In genomic region chr19:6476896-6477431, GRCh38 we compare ENCODE assay signal across 16 cellular contexts. TPM values are rescaled to one million over a fixed set of nuclear protein-coding genes. Genes with fewer than 3 reads are reported as not detected.
DNase-seq lines count a peak whose midpoint lies in the region; ATAC-seq and TF ChIP-seq lines count a peak whose summit lies in the region.
"Had no signal": no experiment of that assay in that cellular context is flagged by ENCODE, and none has a peak within 500 bp of the region (broad histone marks: within the 10 kb centered on the region; RNA-seq: fewer than 3 reads in every experiment).

No MANE protein-coding gene starts in this region.

- intact Hi-C loops in colonic mucosa (cut with DNase I) (no loop called here), left lung (cut with DNase I) (no loop called here)

- ATAC-seq in left lung, result no peak

- H3K36me3 ChIP-seq in HUES48 (ENCODE audit: control insufficient read depth, insufficient read depth, low read length) (no peaks in the 10 kb centered on the region), colonic mucosa (no peaks in the 10 kb centered on the region), left lung (peaks cover 0 to 38% of the 10 kb centered on the region in 2 donors)

- no peak for DNase-seq in colonic mucosa
- DNase-seq in left lung, result no peak
- DNase-seq in retinal pigment epithelial cell (ENCODE audit: low read depth), result no peak
- no peak for DNase-seq in activated T-cell treated with anti-CD3 and anti-CD28 coated beads, Interleukin-2, amount 50 U/mL, for 24 hours
- DNase-seq in NCI-H526 treated with DMSO at 0.1 percent for 48 hours (lab: John Stamatoyannopoulos, UW), result no peak
- DNase-seq in activated CD4-positive, alpha-beta memory T cell treated with anti-CD3 and anti-CD28 coated beads, Interleukin-2, amount 10 ng/mL, durations not matched to agents 7 days and 5 days, result no peak
- no peak for DNase-seq in GM13976 (ENCODE audit: low spot score)
- DNase-seq: amniotic stem cell, NCI-H1694 had no signal

- H3K9me3 ChIP-seq in HUES48 (ENCODE audit: control insufficient read depth, insufficient read depth, low read length) (no peaks in the 10 kb centered on the region), colonic mucosa (no peaks in the 10 kb centered on the region), left lung (no peaks in the 10 kb centered on the region)
- H3K9me3 ChIP-seq: mucosa of descending colon had no signal

- in situ Hi-C loops in GM13976 (cut with MboI; ENCODE audit: low sequenced_read_pairs, unreplicated experiment), result no loop called here

- no peaks in the 10 kb centered on the region for H3K27me3 Mint-ChIP-seq in activated T-cell treated with anti-CD3 and anti-CD28 coated beads, Interleukin-2, amount 50 U/mL, for 24 hours
- H3K27me3 Mint-ChIP-seq in activated CD4-positive, alpha-beta memory T cell treated with anti-CD3 and anti-CD28 coated beads, Interleukin-2, amount 10 ng/mL, durations not matched to agents 7 days and 5 days, result no peaks in the 10 kb centered on the region
- H3K27me3 Mint-ChIP-seq: activated CD4-positive, alpha-beta T cell treated with anti-CD3 and anti-CD28 coated beads, Interleukin-2, amount 10 ng/mL, durations not matched to agents 7 days and 5 days; T-helper 17 cell had no signal

- H3K4me1 ChIP-seq in HUES48 (ENCODE audit: control insufficient read depth, insufficient read depth, low read length), result no peaks in the 10 kb centered on the region
- no peaks in the 10 kb centered on the region for H3K4me1 ChIP-seq in colonic mucosa
- peaks cover 0 to 8% of the 10 kb centered on the region in 2 donors for H3K4me1 ChIP-seq in left lung

- CTCF ChIA-PET in activated CD4-positive, alpha-beta memory T cell treated with anti-CD3 and anti-CD28 coated beads, Interleukin-2, amount 10 ng/mL, durations not matched to agents 7 days and 5 days (lab: Charles Lee), result no interaction called here

- H3K36me3 Mint-ChIP-seq in activated T-cell treated with anti-CD3 and anti-CD28 coated beads, Interleukin-2, amount 50 U/mL, for 24 hours (ENCODE audit: low read depth), result peaks cover 64% of the 10 kb centered on the region
- peaks cover 30% of the 10 kb centered on the region for H3K36me3 Mint-ChIP-seq in activated CD4-positive, alpha-beta memory T cell treated with anti-CD3 and anti-CD28 coated beads, Interleukin-2, amount 10 ng/mL, durations not matched to agents 7 days and 5 days (ENCODE audit: low read depth)

- POLR2A ChIA-PET in activated CD4-positive, alpha-beta memory T cell treated with anti-CD3 and anti-CD28 coated beads, Interleukin-2, amount 10 ng/mL, durations not matched to agents 7 days and 5 days (lab: Charles Lee), result interaction anchor here (2.3 kb wide), 1 partner anchor 52 kb away, joined by 6 read pairs; the partner anchor contains the start of gene KHSRP

- no peaks in the 10 kb centered on the region for H3K9me3 Mint-ChIP-seq in activated T-cell treated with anti-CD3 and anti-CD28 coated beads, Interleukin-2, amount 50 U/mL, for 24 hours
- H3K9me3 Mint-ChIP-seq in activated CD4-positive, alpha-beta memory T cell treated with anti-CD3 and anti-CD28 coated beads, Interleukin-2, amount 10 ng/mL, durations not matched to agents 7 days and 5 days, result no peaks in the 10 kb centered on the region
- H3K9me3 Mint-ChIP-seq: activated CD4-positive, alpha-beta T cell treated with anti-CD3 and anti-CD28 coated beads, Interleukin-2, amount 10 ng/mL, durations not matched to agents 7 days and 5 days; activated T-helper 1 cell treated with anti-CD3 and anti-CD28 coated beads, Interleukin-12 subunit alpha, Interleukin-12 subunit beta, Interleukin-2, Interleukin-4 antibody, amounts not matched to agents 30 ng/mL and 10 ng/mL and 1 ng/mL, durations not matched to agents 14 hours and 24 hours and 36 hours had no signal

- H3K27ac Mint-ChIP-seq in activated T-cell treated with anti-CD3 and anti-CD28 coated beads, Interleukin-2, amount 50 U/mL, for 24 hours, result no peak overlapping the region
- no peak overlapping the region for H3K27ac Mint-ChIP-seq in activated CD4-positive, alpha-beta memory T cell treated with anti-CD3 and anti-CD28 coated beads, Interleukin-2, amount 10 ng/mL, durations not matched to agents 7 days and 5 days
- H3K27ac Mint-ChIP-seq: activated CD4-positive, alpha-beta T cell treated with anti-CD3 and anti-CD28 coated beads, Interleukin-2, amount 10 ng/mL, durations not matched to agents 7 days and 5 days; activated T-helper 1 cell treated with anti-CD3 and anti-CD28 coated beads, Interleukin-12 subunit alpha, Interleukin-12 subunit beta, Interleukin-2, Interleukin-4 antibody, amounts not matched to agents 30 ng/mL and 10 ng/mL and 1 ng/mL, durations not matched to agents 14 hours and 24 hours and 36 hours had no signal

- no peak overlapping the region for H3K27ac ChIP-seq in HUES48 (ENCODE audit: low read depth, low read length)
- H3K27ac ChIP-seq in colonic mucosa, result no peak overlapping the region
- no peak overlapping the region for H3K27ac ChIP-seq in left lung
- H3K27ac ChIP-seq: C4-2B, KMS-11 had no signal

- H3K4me3 Mint-ChIP-seq in activated T-cell treated with anti-CD3 and anti-CD28 coated beads, Interleukin-2, amount 50 U/mL, for 24 hours, result no peak overlapping the region
- H3K4me3 Mint-ChIP-seq in activated CD4-positive, alpha-beta memory T cell treated with anti-CD3 and anti-CD28 coated beads, Interleukin-2, amount 10 ng/mL, durations not matched to agents 7 days and 5 days, result no peak overlapping the region
- H3K4me3 Mint-ChIP-seq: activated CD4-positive, alpha-beta T cell treated with anti-CD3 and anti-CD28 coated beads, Interleukin-2, amount 10 ng/mL, durations not matched to agents 7 days and 5 days; activated T-helper 1 cell treated with anti-CD3 and anti-CD28 coated beads, Interleukin-12 subunit alpha, Interleukin-12 subunit beta, Interleukin-2, Interleukin-4 antibody, amounts not matched to agents 30 ng/mL and 10 ng/mL and 1 ng/mL, durations not matched to agents 14 hours and 24 hours and 36 hours; T-helper 17 cell had no signal

- H3K4me3 ChIP-seq in HUES48 (ENCODE audit: low read depth, low read length), result peak overlapping the region; percentile 75
- H3K4me3 ChIP-seq in colonic mucosa, result peak overlapping the region; percentile 25
- H3K4me3 ChIP-seq in left lung, result peak overlapping the region; percentile 9
- H3K4me3 ChIP-seq in retinal pigment epithelial cell (ENCODE audit: low read length), result peak overlapping the region; percentile 35
- H3K4me3 ChIP-seq: mucosa of descending colon had no signal

- TF ChIP-seq CTCF in colonic mucosa (IDR thresholded peaks at IDR 0.05) (no peak), left lung (IDR thresholded peaks at IDR 0.05) (no peak), retinal pigment epithelial cell (conservative IDR thresholded peaks at IDR 0.05; ENCODE audit: low read depth, low read length) (no peak), GM13976 (IDR thresholded peaks at IDR 0.05; ENCODE audit: borderline replicate concordance, control extremely low read depth, extremely low read depth, insufficient read depth, missing control alignments) (no peak)

- H3K27me3 ChIP-seq in HUES48 (ENCODE audit: control insufficient read depth, insufficient read depth, low read length) (peaks cover 15% of the 10 kb centered on the region), colonic mucosa (no peaks in the 10 kb centered on the region), left lung (peaks cover 5 to 27% of the 10 kb centered on the region in 2 donors)

- H3K9ac ChIP-seq in HUES48 (ENCODE audit: low read depth, low read length) (no peak overlapping the region), colonic mucosa (ENCODE audit: low read depth in 2 of 2, low read length in 2 of 2) (no peak overlapping the region)
- H3K9ac ChIP-seq: KMS-11 had no signal

- H3K4me1 Mint-ChIP-seq in activated T-cell treated with anti-CD3 and anti-CD28 coated beads, Interleukin-2, amount 50 U/mL, for 24 hours (ENCODE audit: low read depth), result peaks cover 21% of the 10 kb centered on the region
- peaks cover 24% of the 10 kb centered on the region for H3K4me1 Mint-ChIP-seq in activated CD4-positive, alpha-beta memory T cell treated with anti-CD3 and anti-CD28 coated beads, Interleukin-2, amount 10 ng/mL, durations not matched to agents 7 days and 5 days

RNA-seq across cellular contexts. Expression of gene DENND1C, which starts 4.6 kb away (rescaled TPM):
- total RNA-seq in colonic mucosa, result 1 to 10 TPM; 2.5 to 2.9 TPM
- 10 to 100 TPM in 1 of 2 donors, 1 to 10 TPM in 1; 6.7 to 11.8 TPM for total RNA-seq in left lung
- 100 to 1,000 TPM in 1 of 2 experiments, 10 to 100 TPM in 1; 97.2 to 101 TPM for total RNA-seq in activated CD4-positive, alpha-beta memory T cell treated with anti-CD3 and anti-CD28 coated beads, Interleukin-2, amount 10 ng/mL, durations not matched to agents 7 days and 5 days

RNA-seq across cellular contexts. Expression of gene CRB3, which starts 12.9 kb away (rescaled TPM):
- total RNA-seq in colonic mucosa, result 100 to 1,000 TPM; 115 to 118 TPM
- total RNA-seq in left lung, result 10 to 100 TPM; 38.1 to 78.8 TPM
- under 1 TPM; 0.63 to 0.93 TPM for total RNA-seq in activated CD4-positive, alpha-beta memory T cell treated with anti-CD3 and anti-CD28 coated beads, Interleukin-2, amount 10 ng/mL, durations not matched to agents 7 days and 5 days

RNA-seq across cellular contexts. Expression of gene SLC25A23, which starts 17.4 kb away (rescaled TPM):
- total RNA-seq in colonic mucosa (100 to 1,000 TPM; 124 to 151 TPM), left lung (100 to 1,000 TPM in 1 of 2 donors, 10 to 100 TPM in 1; 57.9 to 118 TPM)
- total RNA-seq in activated CD4-positive, alpha-beta memory T cell treated with anti-CD3 and anti-CD28 coated beads, Interleukin-2, amount 10 ng/mL, durations not matched to agents 7 days and 5 days, result 10 to 100 TPM; 30.0 to 35.7 TPM

RNA-seq across cellular contexts. Expression of gene TUBB4A, which starts 25.1 kb away (rescaled TPM):
- 1 to 10 TPM in 1 of 2 donors, under 1 TPM in 1; 0.44 to 1.4 TPM for total RNA-seq in colonic mucosa
- total RNA-seq in left lung, result under 1 TPM; 0.35 to 0.65 TPM
- 1 to 10 TPM; 2.5 to 3.0 TPM for total RNA-seq in activated CD4-positive, alpha-beta memory T cell treated with anti-CD3 and anti-CD28 coated beads, Interleukin-2, amount 10 ng/mL, durations not matched to agents 7 days and 5 days

RNA-seq across cellular contexts. Expression of gene SLC25A41, which starts 43.4 kb away (rescaled TPM):
- 1 to 10 TPM in 1 of 2 donors, not detected in 1; 1.8 TPM for total RNA-seq in colonic mucosa
- under 1 TPM; 0.31 to 0.58 TPM for total RNA-seq in left lung
- not detected for total RNA-seq in activated CD4-positive, alpha-beta memory T cell treated with anti-CD3 and anti-CD28 coated beads, Interleukin-2, amount 10 ng/mL, durations not matched to agents 7 days and 5 days
- total RNA-seq: T-helper 17 cell had no signal

Comparison
In these comparisons a context has a peak if more than half of its experiments do, and no peak if none do; other contexts are left out.
1. H3K4me3 ChIP-seq: peak in every context shown above with its lines; median percentile 75 in HUES48; 35 in retinal pigment epithelial cell; 25 in colonic mucosa; 9 in left lung.
2. RNA of gene DENND1C, which starts 4.6 kb away (total RNA-seq): 97.2 to 101 TPM in activated CD4-positive, alpha-beta memory T cell treated with anti-CD3 and anti-CD28 coated beads, Interleukin-2, amount 10 ng/mL, durations not matched to agents 7 days and 5 days; 6.7 to 11.8 TPM in left lung and 2.5 to 2.9 TPM in colonic mucosa; every median in the first group is over 4 times any median in the second.
3. RNA of gene CRB3, which starts 12.9 kb away (total RNA-seq): 115 to 118 TPM in colonic mucosa and 38.1 to 78.8 TPM in left lung; 0.63 to 0.93 TPM in activated CD4-positive, alpha-beta memory T cell treated with anti-CD3 and anti-CD28 coated beads, Interleukin-2, amount 10 ng/mL, durations not matched to agents 7 days and 5 days; every median in the first group is over 10 times any median in the second.